In genomic region chr1:182960046-182960445, GRCh38 we compare ENCODE assay signal across 28 cellular contexts. TPM values are rescaled to one million over a fixed set of nuclear protein-coding genes. Genes with fewer than 3 reads are reported as not detected.
"Had no signal": no experiment of that assay in that cellular context is flagged by ENCODE, and none has a peak within 500 bp of the region (broad histone marks: within the 10 kb centered on the region; RNA-seq: fewer than 3 reads in every experiment).

No MANE protein-coding gene starts in this region.

- H3K27me3 ChIP-seq: stomach, suprapubic skin, testis, thyroid gland, tibial artery, tibial nerve, transverse colon, upper lobe of left lung, uterus, vagina had no signal

- H3K9me3 ChIP-seq: stomach, suprapubic skin, testis, thoracic aorta, thyroid gland, tibial artery, tibial nerve, transverse colon, upper lobe of left lung, uterus, vagina had no signal

- ATAC-seq: stimulated activated effector memory CD8-positive, alpha-beta T cell treated with anti-CD3 and anti-CD28 coated beads, Interleukin-12 subunit alpha, Interleukin-12 subunit beta, amount 100 ng/mL, for 72 hours; stimulated activated memory B cell treated with anti-CD40 and anti-IgM and Interleukin-4, amounts not matched to agents 10 μg/mL and 1 μg/mL and 100 μg/mL, for 72 hours; stimulated activated naive B cell treated with anti-CD40 and anti-IgM and Interleukin-4, amounts not matched to agents 10 μg/mL and 1 μg/mL and 100 μg/mL, for 72 hours; stimulated activated naive CD8-positive, alpha-beta T cell treated with anti-CD3 and anti-CD28 coated beads, Interleukin-15, amount 100 ng/mL, for 72 hours; stimulated activated naive CD8-positive, alpha-beta T cell treated with anti-CD3 and anti-CD28 coated beads, Interleukin-15, Interleukin-2, amounts not matched to agents 100 U/mL and 50 U/mL, for 24 hours had no signal

- H3K36me3 ChIP-seq: stomach, suprapubic skin, thoracic aorta, thyroid gland, tibial artery, tibial nerve, transverse colon, upper lobe of left lung, uterus, vagina had no signal

- DNase-seq: stimulated activated CD4-positive, alpha-beta T cell treated with anti-CD3 and anti-CD28 coated beads, Interleukin-2, amount 100 ng/mL, for 48 hours; stimulated activated CD4-positive, alpha-beta T cell treated with anti-CD3 and anti-CD28 coated beads, Interleukin-4, amount 100 ng/mL, for 1 hour; stimulated activated CD4-positive, alpha-beta T cell treated with anti-CD3 and anti-CD28 coated beads, Interleukin-4, amount 100 ng/mL, for 24 hours; stimulated activated CD4-positive, alpha-beta T cell treated with anti-CD3 and anti-CD28 coated beads, Interleukin-4, amount 100 ng/mL, for 4 hours; stimulated activated CD8-positive, alpha-beta memory T cell treated with anti-CD3 and anti-CD28 coated beads, Interleukin-4, amount 100 ng/mL, for 48 hours; stimulated activated naive B cell treated with anti-CD40 and anti-IgM and Interleukin-4, amounts not matched to agents 10 μg/mL and 1 μg/mL and 100 μg/mL, for 72 hours; stimulated activated naive CD4-positive, alpha-beta T cell; stimulated activated naive CD4-positive, alpha-beta T cell treated with Interleukin-2 at 50 U/mL for 16 hours; stimulated activated naive CD8-positive, alpha-beta T cell treated with anti-CD3 and anti-CD28 coated beads, Interleukin-15, amount 100 ng/mL, for 72 hours; stimulated activated naive CD8-positive, alpha-beta T cell treated with anti-CD3 and anti-CD28 coated beads, Interleukin-15, Interleukin-2, amounts not matched to agents 100 U/mL and 50 U/mL, for 24 hours; stomach; testis; thyroid gland; tibial artery; transverse colon; trophoblast cell; uterus had no signal

- H3K4me1 ChIP-seq: testis, tibial artery, uterus had no signal

- FAIRE-seq: urothelium cell line had no signal

- H3K27ac ChIP-seq: stomach, suprapubic skin, testis, thoracic aorta, thyroid gland, tibial artery, tibial nerve, transverse colon, upper lobe of left lung, uterus, vagina had no signal

- H3K4me3 ChIP-seq: stomach, suprapubic skin, testis, thoracic aorta, thyroid gland, tibial artery, tibial nerve, transverse colon, upper lobe of left lung, uterus, vagina had no signal

RNA-seq across cellular contexts. Expression of gene SHCBP1L, which starts 7.1 kb away (rescaled TPM):
- total RNA-seq: stomach, suprapubic skin, thoracic aorta, transverse colon, upper lobe of left lung, ureter, vagina had no signal
- polyA plus RNA-seq: stomach, thymus, urinary bladder had no signal
